14 cellular contexts compared by ENCODE assay signal in genomic region chr17:16212793-16213192, GRCh38. TPM values are rescaled to one million over a fixed set of nuclear protein-coding genes. Genes with fewer than 3 reads are reported as not detected.
A peak's percentile ranks its signal among the peaks of the same experiment; 100 is the strongest.
DNase-seq lines count a peak whose midpoint lies in the region; ATAC-seq and TF ChIP-seq lines count a peak whose summit lies in the region.
"Had no signal": no experiment of that assay in that cellular context is flagged by ENCODE, and none has a peak within 500 bp of the region (broad histone marks: within the 10 kb centered on the region; RNA-seq: fewer than 3 reads in every experiment).

No MANE protein-coding gene starts in this region.

- no peaks in the 10 kb centered on the region for H3K9me3 Mint-ChIP-seq in T-helper 2 cell treated with Interferon-gamma antibody and Interleukin-4, amounts not matched to agents 5 μg/mL and 100 μg/mL, for 36 hours
- H3K9me3 Mint-ChIP-seq in IgD-negative memory B cell = no peaks in the 10 kb centered on the region
- no peaks in the 10 kb centered on the region for H3K9me3 Mint-ChIP-seq in activated naive CD8-positive, alpha-beta T cell treated with anti-CD3 and anti-CD28 coated beads, Interleukin-2, amount 50 U/mL, for 24 hours
- no peaks in the 10 kb centered on the region for H3K9me3 Mint-ChIP-seq in natural killer cell
- H3K9me3 Mint-ChIP-seq: activated T-helper 2 cell treated with anti-CD3 and anti-CD28 coated beads, Interferon-gamma antibody, Interleukin-2, Interleukin-4, amounts not matched to agents 10 μg/mL and 5 μg/mL and 100 μg/mL, durations not matched to agents 14 hours and 24 hours and 36 hours; T-helper 1 cell treated with Interleukin-12 subunit alpha and Interleukin-12 subunit beta and Interleukin-4 antibody, amounts not matched to agents 30 μg/mL and 1 μg/mL, for 36 hours had no signal

- no peak for DNase-seq in T-helper 2 cell treated with Interferon-gamma antibody and Interleukin-4, amounts not matched to agents 5 μg/mL and 100 μg/mL, for 36 hours (ENCODE audit: low spot score)
- DNase-seq in T-helper 2 cell (no peak), natural killer cell (no peak), NCI-H2029 treated with DMSO at 0.1 percent for 48 hours (lab: John Stamatoyannopoulos, UW) (no peak), DMS79 (lab: John Stamatoyannopoulos, UW) (no peak), germinal center (ENCODE audit: low spot score) (no peak)
- no peak for DNase-seq in activated naive CD8-positive, alpha-beta T cell treated with anti-CD3 and anti-CD28 coated beads, Interleukin-2, amount 50 U/mL, for 24 hours
- DNase-seq: hypothalamus, left cardiac atrium, NCI-H1694 treated with DMSO at 0.1 percent for 48 hours, NCI-H510A had no signal

- H3K36me3 Mint-ChIP-seq in T-helper 2 cell treated with Interferon-gamma antibody and Interleukin-4, amounts not matched to agents 5 μg/mL and 100 μg/mL, for 36 hours (ENCODE audit: low read depth) = peaks cover 2% of the 10 kb centered on the region
- H3K36me3 Mint-ChIP-seq in IgD-negative memory B cell (no peaks in the 10 kb centered on the region), natural killer cell (no peaks in the 10 kb centered on the region)
- H3K36me3 Mint-ChIP-seq in activated naive CD8-positive, alpha-beta T cell treated with anti-CD3 and anti-CD28 coated beads, Interleukin-2, amount 50 U/mL, for 24 hours (ENCODE audit: low read depth) = peaks cover 3% of the 10 kb centered on the region

- intact Hi-C loops in natural killer cell (cut with micrococcal nuclease) = no loop called here

- peak overlapping the region; percentile 20 for H3K27ac Mint-ChIP-seq in T-helper 2 cell treated with Interferon-gamma antibody and Interleukin-4, amounts not matched to agents 5 μg/mL and 100 μg/mL, for 36 hours
- H3K27ac Mint-ChIP-seq in IgD-negative memory B cell (peak overlapping the region; percentile 50 to 92 (median 79)), natural killer cell (peak overlapping the region; percentile 90 to 95)
- H3K27ac Mint-ChIP-seq in activated naive CD8-positive, alpha-beta T cell treated with anti-CD3 and anti-CD28 coated beads, Interleukin-2, amount 50 U/mL, for 24 hours = no peak overlapping the region
- H3K27ac Mint-ChIP-seq: activated T-helper 2 cell treated with anti-CD3 and anti-CD28 coated beads, Interferon-gamma antibody, Interleukin-2, Interleukin-4, amounts not matched to agents 10 μg/mL and 5 μg/mL and 100 μg/mL, durations not matched to agents 14 hours and 24 hours and 36 hours; T-helper 1 cell treated with Interleukin-12 subunit alpha and Interleukin-12 subunit beta and Interleukin-4 antibody, amounts not matched to agents 30 μg/mL and 1 μg/mL, for 36 hours had no signal

- no peak for TF ChIP-seq CTCF in natural killer cell (IDR thresholded peaks at IDR 0.05)

- peaks cover 33% of the 10 kb centered on the region for H3K4me1 Mint-ChIP-seq in T-helper 2 cell treated with Interferon-gamma antibody and Interleukin-4, amounts not matched to agents 5 μg/mL and 100 μg/mL, for 36 hours (ENCODE audit: low read depth)
- H3K4me1 Mint-ChIP-seq in IgD-negative memory B cell (peaks cover 24 to 41% (median 34%) of the 10 kb centered on the region in 3 donors), natural killer cell (peaks cover 39 to 41% of the 10 kb centered on the region in 2 donors)
- peaks cover 42% of the 10 kb centered on the region for H3K4me1 Mint-ChIP-seq in activated naive CD8-positive, alpha-beta T cell treated with anti-CD3 and anti-CD28 coated beads, Interleukin-2, amount 50 U/mL, for 24 hours

- ATAC-seq in activated naive CD8-positive, alpha-beta T cell treated with anti-CD3 and anti-CD28 coated beads, Interleukin-2, amount 50 U/mL, for 24 hours = no peak
- no peak for ATAC-seq in natural killer cell
- ATAC-seq: left cardiac atrium had no signal

- H3K27me3 Mint-ChIP-seq in T-helper 2 cell treated with Interferon-gamma antibody and Interleukin-4, amounts not matched to agents 5 μg/mL and 100 μg/mL, for 36 hours (ENCODE audit: low read depth) = no peaks in the 10 kb centered on the region
- no peaks in the 10 kb centered on the region for H3K27me3 Mint-ChIP-seq in IgD-negative memory B cell
- no peaks in the 10 kb centered on the region for H3K27me3 Mint-ChIP-seq in activated naive CD8-positive, alpha-beta T cell treated with anti-CD3 and anti-CD28 coated beads, Interleukin-2, amount 50 U/mL, for 24 hours
- no peaks in the 10 kb centered on the region for H3K27me3 Mint-ChIP-seq in natural killer cell (ENCODE audit: low read depth in 2 of 2)

- peak overlapping the region; percentile 97 for H3K4me3 Mint-ChIP-seq in T-helper 2 cell treated with Interferon-gamma antibody and Interleukin-4, amounts not matched to agents 5 μg/mL and 100 μg/mL, for 36 hours
- peak overlapping the region in 1 of 4 donors; percentile 97 for H3K4me3 Mint-ChIP-seq in IgD-negative memory B cell
- peak overlapping the region; percentile 93 for H3K4me3 Mint-ChIP-seq in activated naive CD8-positive, alpha-beta T cell treated with anti-CD3 and anti-CD28 coated beads, Interleukin-2, amount 50 U/mL, for 24 hours
- peak overlapping the region; percentile 88 for H3K4me3 Mint-ChIP-seq in natural killer cell

RNA-seq across cellular contexts. Expression of gene NCOR1, which starts 2.5 kb away (rescaled TPM):
- 166 TPM for polyA plus RNA-seq in IgD-negative memory B cell
- 100 to 1,000 TPM; 195 to 238 (median 238) TPM for total RNA-seq in natural killer cell

RNA-seq across cellular contexts. Expression of gene PIGL, which starts 4.2 kb away (rescaled TPM):
- polyA plus RNA-seq in IgD-negative memory B cell = 14.7 TPM
- total RNA-seq in natural killer cell = 10 to 100 TPM; 44.2 to 68.3 (median 47.9) TPM
